ENCODE assay signal across 8 cellular contexts in genomic region chr9:112750111-112750766, GRCh38. TPM values are rescaled to one million over a fixed set of nuclear protein-coding genes. Genes with fewer than 3 reads are reported as not detected.
A peak's percentile ranks its signal among the peaks of the same experiment; 100 is the strongest.
DNase-seq lines count a peak whose midpoint lies in the region; ATAC-seq lines count a peak whose summit lies in the region.

SNX30 (plus strand) TSS chr9:112750760; CDS start chr9:112751002, 242 bp downstream.

- peak; percentile 95 for DNase-seq in Ammon's horn (ENCODE audit: low spot score)
- DNase-seq in NCI-H460 (ENCODE audit: extremely low read depth, low read depth) = peak; percentile 87
- DNase-seq in activated CD4-positive, alpha-beta T cell treated with anti-CD3 and anti-CD28 coated beads, Interleukin-2, amount 50 U/mL, for 1 hour = peak; percentile 71
- DNase-seq in cortex of kidney (lab: John Stamatoyannopoulos, UW) = peak; percentile 26
- DNase-seq in left lobe of liver (ENCODE audit: low spot score) = peak; percentile 93
- DNase-seq in stimulated activated CD4-positive, alpha-beta T cell treated with anti-CD3 and anti-CD28 coated beads, Interleukin-2, amount 100 ng/mL, for 24 hours = peak; percentile 67 to 82

- ATAC-seq in GM19025 (IDR thresholded peaks at IDR 0.05; ENCODE audit: low read depth, unreplicated experiment) = peak; percentile 90
- peak; percentile 79 for ATAC-seq in HG03196 (IDR thresholded peaks at IDR 0.05; ENCODE audit: unreplicated experiment)
- ATAC-seq in left lobe of liver = peak; percentile 95

RNA-seq across cellular contexts. Expression of gene SNX30, which starts in this region (rescaled TPM):
- total RNA-seq in NCI-H460 (2014; rRNA removed; shearing (Covaris generic)) = 6.3 and 8.2 TPM in 2 replicates
- 6.4 and 7.1 TPM in 2 replicates for polyA plus RNA-seq in NCI-H460 (2014; cell fraction: nucleus; rRNA removed)
- total RNA-seq in left lobe of liver = 6.0 TPM

Comparison
In these comparisons a context has a peak if more than half of its experiments do, and no peak if none do; other contexts are left out.
1. Peak in every context shown above with its lines: DNase-seq and ATAC-seq.
2. DNase-seq: peak in every context shown above with its lines; median percentile 95 in Ammon's horn; 93 in left lobe of liver; 87 in NCI-H460; 74 in stimulated activated CD4-positive, alpha-beta T cell treated with anti-CD3 and anti-CD28 coated beads, Interleukin-2, amount 100 ng/mL, for 24 hours; 71 in activated CD4-positive, alpha-beta T cell treated with anti-CD3 and anti-CD28 coated beads, Interleukin-2, amount 50 U/mL, for 1 hour; 26 in cortex of kidney.